Comparison of ENCODE assay signal across 10 cellular contexts in genomic region chr19:16824658-16825311, GRCh38. TPM values are rescaled to one million over a fixed set of nuclear protein-coding genes. Genes with fewer than 3 reads are reported as not detected.
DNase-seq lines count a peak whose midpoint lies in the region; ATAC-seq, FAIRE-seq and TF ChIP-seq lines count a peak whose summit lies in the region.
"Had no signal": no experiment of that assay in that cellular context is flagged by ENCODE, and none has a peak within 500 bp of the region (broad histone marks: within the 10 kb centered on the region; RNA-seq: fewer than 3 reads in every experiment).

No MANE protein-coding gene starts in this region.

- dilution Hi-C loops in IMR-90 (cut with HindIII; ENCODE audit: low sequenced_read_pairs, unreplicated experiment) = no loop called here

- TF ChIP-seq POLR2A in IMR-90 (IDR thresholded peaks at IDR 0.05; ENCODE audit: low read depth, low read length) (no peak), breast epithelium (IDR thresholded peaks at IDR 0.05) (no peak)

- 0 out of 3 replicates have a peak overlapping the region, but pooled peaks have one; percentile 4 for H2BK15ac ChIP-seq in IMR-90 (ENCODE audit: low read depth, low read length)

- peak overlapping the region; percentile 22; the same call in 1 of the 2 replicates for H4K91ac ChIP-seq in IMR-90 (ENCODE audit: insufficient read depth, low read depth, low read length)

- ATAC-seq in IMR-90 (ENCODE audit: low read depth) (peak; percentile 12), lung (ENCODE audit: insufficient read depth, low FRiP score) (no peak), GM18867 (IDR thresholded peaks at IDR 0.05; ENCODE audit: unreplicated experiment) (no peak)

- POLR2A ChIA-PET in IMR-90 (lab: Charles Lee; ENCODE audit: unreplicated experiment) = no interaction called here

- no peaks in the 10 kb centered on the region for H4K20me1 ChIP-seq in IMR-90 (ENCODE audit: insufficient read depth, low read length)

- no peak overlapping the region for H2AK9ac ChIP-seq in IMR-90 (replicated peaks; ENCODE audit: low read depth, low read length, poor library complexity)

- peaks cover 8% of the 10 kb centered on the region; the same call in 1 of the 2 replicates for H3K9me1 ChIP-seq in IMR-90 (ENCODE audit: insufficient read depth, low read length)

- no peaks in the 10 kb centered on the region for H3K27me3 ChIP-seq in IMR-90 (ENCODE audit: control insufficient read depth, insufficient read depth, low read length)
- no peaks in the 10 kb centered on the region for H3K27me3 ChIP-seq in breast epithelium
- no peaks in the 10 kb centered on the region for H3K27me3 ChIP-seq in lung (ENCODE audit: control insufficient read depth, insufficient read depth)
- no peaks in the 10 kb centered on the region for H3K27me3 ChIP-seq in small intestine (ENCODE audit: control insufficient read depth in 2 of 2, insufficient read depth in 2 of 2, low read length in 2 of 2)
- H3K27me3 ChIP-seq in HAP-1 (ENCODE audit: low read depth) = no peaks in the 10 kb centered on the region

- peak overlapping the region; percentile 14; the same call in 1 of the 2 replicates for H3K56ac ChIP-seq in IMR-90 (ENCODE audit: extremely low read depth, insufficient read depth, low read length)

- H3K27ac ChIP-seq in 22Rv1 = peak overlapping the region; percentile 43
- H3K27ac ChIP-seq in IMR-90 (ENCODE audit: insufficient read depth, low read length) = peak overlapping the region; percentile 30
- peak overlapping the region; percentile 72 to 84 for H3K27ac ChIP-seq in breast epithelium
- peak overlapping the region; percentile 17 to 31 for H3K27ac ChIP-seq in lung (ENCODE audit: low read depth in 1 of 2, low read length in 1 of 2)
- peak overlapping the region in 1 of 2 donors; percentile 81 for H3K27ac ChIP-seq in small intestine (ENCODE audit: low read depth in 1 of 2, low read length in 1 of 2)

- peak overlapping the region; percentile 59; the same call in 1 of the 2 replicates for H3K18ac ChIP-seq in IMR-90 (ENCODE audit: low read depth, low read length)

- H3K4me1 ChIP-seq in IMR-90 (ENCODE audit: control insufficient read depth, insufficient read depth, low read length) = 0 out of 2 replicates have a peak, but pooled peaks cover 3% of the 10 kb centered on the region
- peaks cover 5 to 9% of the 10 kb centered on the region in 2 donors for H3K4me1 ChIP-seq in breast epithelium
- H3K4me1 ChIP-seq in lung (ENCODE audit: control insufficient read depth in 2 of 2, insufficient read depth in 2 of 2, low read length in 2 of 2) = no peaks in the 10 kb centered on the region
- no peaks in the 10 kb centered on the region for H3K4me1 ChIP-seq in small intestine (ENCODE audit: control insufficient read depth in 2 of 2, insufficient read depth in 1 of 2, low read depth in 1 of 2, low read length in 1 of 2)
- peaks cover 10% of the 10 kb centered on the region for H3K4me1 ChIP-seq in HAP-1

- peak overlapping the region; percentile 59; the same call in 1 of the 2 replicates for H3K14ac ChIP-seq in IMR-90 (replicated peaks; ENCODE audit: low read depth, low read length)

- no peaks in the 10 kb centered on the region for H3K9me3 ChIP-seq in IMR-90 (ENCODE audit: control insufficient read depth, insufficient read depth, low read length)
- H3K9me3 ChIP-seq in breast epithelium = no peaks in the 10 kb centered on the region
- no peaks in the 10 kb centered on the region for H3K9me3 ChIP-seq in lung (ENCODE audit: control insufficient read depth in 2 of 2, insufficient read depth in 1 of 2, low read length in 1 of 2)
- no peaks in the 10 kb centered on the region for H3K9me3 ChIP-seq in small intestine (ENCODE audit: control insufficient read depth, low read depth)
- H3K9me3 ChIP-seq in HAP-1 = no peaks in the 10 kb centered on the region

- H2AK5ac ChIP-seq in IMR-90 (ENCODE audit: low read depth, low read length) = peak overlapping the region; percentile 53; the same call in 1 of the 2 replicates

- peak overlapping the region; percentile 34 for H2BK5ac ChIP-seq in IMR-90 (ENCODE audit: low read depth, low read length, poor library complexity, severe bottlenecking)

- TF ChIP-seq CTCF in 22Rv1 (IDR thresholded peaks at IDR 0.05) = no peak
- TF ChIP-seq CTCF in IMR-90 (conservative IDR thresholded peaks at IDR 0.05; ENCODE audit: low read depth, low read length) = no peak
- TF ChIP-seq CTCF in breast epithelium (IDR thresholded peaks at IDR 0.05) = no peak
- TF ChIP-seq CTCF in lung (IDR thresholded peaks at IDR 0.05; ENCODE audit: control extremely low read depth, extremely low read depth) = no peak

- peak overlapping the region; percentile 34 for H3K9ac ChIP-seq in IMR-90 (ENCODE audit: low read depth, low read length)

- DNase-seq in IMR-90 = peak; percentile 51
- no peak for DNase-seq in breast epithelium (ENCODE audit: low spot score in 2 of 2)
- no peak for DNase-seq in lung (ENCODE audit: low spot score)
- no peak for DNase-seq in small intestine
- DNase-seq in HAP-1 (ENCODE audit: low spot score in 2 of 2) = no peak
- DNase-seq in GM19238 (ENCODE audit: insufficient read length, low spot score) = no peak
- DNase-seq: cortex of kidney, NCI-H1417 treated with DMSO at 0.1 percent for 48 hours had no signal

- H3K4ac ChIP-seq in IMR-90 (ENCODE audit: low read depth, low read length) = peak overlapping the region; percentile 7

- peak overlapping the region; percentile 40 for H3K4me3 ChIP-seq in IMR-90 (ENCODE audit: insufficient read depth, low read depth, low read length)
- peak overlapping the region; percentile 33 to 63 (median 49) for H3K4me3 ChIP-seq in breast epithelium
- H3K4me3 ChIP-seq in lung = no peak overlapping the region
- H3K4me3 ChIP-seq in small intestine (ENCODE audit: low read depth in 1 of 2, low read length in 2 of 2) = peak overlapping the region in 1 of 2 donors; percentile 19
- H3K4me3 ChIP-seq in HAP-1 = no peak overlapping the region

- H2BK120ac ChIP-seq in IMR-90 (ENCODE audit: low read depth, low read length) = peak overlapping the region; percentile 13

- in situ Hi-C loops in IMR-90 (cut with MboI; ENCODE audit: low sequenced_read_pairs) (no loop called here), HAP-1 (cut with MboI; ENCODE audit: low sequenced_read_pairs) (no loop called here)

- peak overlapping the region; percentile 83; the same call in 1 of the 2 replicates for H3K23ac ChIP-seq in IMR-90 (ENCODE audit: low read depth, low read length)

- 0% methylated on average over 2 of the region's 11 CpGs; no CpG with 5 or more reads in 1 of the 2 experiments for WGBS in IMR-90 (ENCODE audit: extremely low coverage in 2 of 2, insufficient read length in 1 of 2), 2 experiments
- WGBS in lung, 2 donors = 37 to 43% methylated on average over 11 of the region's 11 CpGs
- WGBS in small intestine, 3 donors = 18 to 25% (median 24%) methylated on average over 11 of the region's 11 CpGs

- no TSS peak for BruUV-seq in IMR-90 (replicated peaks; lab: Mats Ljungman, UMichigan)

- CTCF ChIA-PET in IMR-90 (lab: Yijun Ruan, JAX) = no interaction called here

- H3K79me1 ChIP-seq in IMR-90 (ENCODE audit: low read depth in 1 of 2, low read length in 2 of 2) = peaks cover 0 to 4% of the 10 kb centered on the region in 2 experiments; a peak in 2 of 4 replicates

- H3K36me3 ChIP-seq in IMR-90 (ENCODE audit: control insufficient read depth, insufficient read depth, low read length) = no peaks in the 10 kb centered on the region
- H3K36me3 ChIP-seq in breast epithelium = no peaks in the 10 kb centered on the region
- no peaks in the 10 kb centered on the region for H3K36me3 ChIP-seq in lung (ENCODE audit: control insufficient read depth in 2 of 2, insufficient read depth in 2 of 2, low read length in 2 of 2)
- no peaks in the 10 kb centered on the region for H3K36me3 ChIP-seq in small intestine (ENCODE audit: control insufficient read depth in 2 of 2, insufficient read depth in 2 of 2, low read length in 2 of 2)
- no peaks in the 10 kb centered on the region for H3K36me3 ChIP-seq in HAP-1 (replicated peaks)

- peak overlapping the region; percentile 10 to 86; a peak in 3 of 4 replicates for H4K8ac ChIP-seq in IMR-90 (ENCODE audit: low read depth in 2 of 2, low read length in 2 of 2)

- peak overlapping the region; percentile 86 for H2BK20ac ChIP-seq in IMR-90 (ENCODE audit: low read depth, low read length)

- TF ChIP-seq RAD21 in IMR-90 (IDR thresholded peaks at IDR 0.05; ENCODE audit: low read length) = no peak

- peak overlapping the region; percentile 79 for H3K4me2 ChIP-seq in IMR-90 (ENCODE audit: low read depth, low read length)

- intact Hi-C loops in IMR-90 (cut with micrococcal nuclease) = no loop called here
- intact Hi-C loops in breast epithelium (cut with DNase I; ENCODE audit: low total_unique reads) = no loop called here

- FAIRE-seq in small intestine (lab: Jason Lieb, UNC) = no peak

- H4K5ac ChIP-seq in IMR-90 (ENCODE audit: low read depth, low read length) = peak overlapping the region; percentile 31; the same call in 1 of the 2 replicates

- peak overlapping the region; percentile 95 for H2AFZ ChIP-seq in IMR-90 (replicated peaks; ENCODE audit: low read length, poor library complexity)

TF ChIP-seq in IMR-90, 13 proteins besides CTCF, POLR2A, EP300 and RAD21 (continues in another document):
- no peak for TF ChIP-seq SMC3 (IDR thresholded peaks at IDR 0.05; ENCODE audit: low read depth, low read length)
- no peak for TF ChIP-seq RCOR1 (IDR thresholded peaks at IDR 0.05; ENCODE audit: insufficient replicate concordance, low read length)
- no peak for TF ChIP-seq BHLHE40 (IDR thresholded peaks at IDR 0.05; ENCODE audit: low read depth, low read length)
- no peak for TF ChIP-seq USF2 (IDR thresholded peaks at IDR 0.05; ENCODE audit: low read depth, low read length)
- TF ChIP-seq CEBPB (IDR thresholded peaks at IDR 0.05; ENCODE audit: low read depth, low read length) = no peak
- no peak for TF ChIP-seq MAZ (IDR thresholded peaks at IDR 0.05; ENCODE audit: borderline replicate concordance, low read depth, low read length)
- TF ChIP-seq MXI1 (IDR thresholded peaks at IDR 0.05; ENCODE audit: borderline replicate concordance, low read depth, low read length) = no peak

RNA-seq across cellular contexts. Expression of gene SIN3B, which starts 4.4 kb away (rescaled TPM):
- 7.9 and 9.2 TPM in 2 replicates for total RNA-seq in IMR-90 (2012; rRNA removed)
- 40.0 and 51.2 TPM in 2 replicates for polyA plus RNA-seq in IMR-90 (2012; rRNA removed)
- polyA plus RNA-seq in IMR-90 (2012; cell fraction: cytosol; rRNA removed) = 23.0 and 34.9 TPM in 2 replicates
- polyA plus RNA-seq in IMR-90 (2012; cell fraction: nucleus; rRNA removed; ENCODE audit: low replicate concordance) = 209 and 480 TPM in 2 replicates
- 10 to 100 TPM; 43.2 to 88.5 (median 48.1) TPM for total RNA-seq in breast epithelium
- total RNA-seq in lung = 10 to 100 TPM; 60.8 to 63.9 TPM
- polyA plus RNA-seq in lung = 10 to 100 TPM; 29.5 to 48.1 TPM
- 10 to 100 TPM in 2 of 3 donors, 1 to 10 TPM in 1; 9.7 to 18.8 (median 12.1) TPM for polyA plus RNA-seq in small intestine

Comparison
In these comparisons a context has a peak if more than half of its experiments do, and no peak if none do; other contexts are left out.
1. H3K4me3 ChIP-seq: peak in IMR-90 (single experiment) and breast epithelium (3 of 3); none in lung (single experiment) and HAP-1 (single experiment).